ENCODE assay signal across 8 cellular contexts in the genomic region with DNA sequence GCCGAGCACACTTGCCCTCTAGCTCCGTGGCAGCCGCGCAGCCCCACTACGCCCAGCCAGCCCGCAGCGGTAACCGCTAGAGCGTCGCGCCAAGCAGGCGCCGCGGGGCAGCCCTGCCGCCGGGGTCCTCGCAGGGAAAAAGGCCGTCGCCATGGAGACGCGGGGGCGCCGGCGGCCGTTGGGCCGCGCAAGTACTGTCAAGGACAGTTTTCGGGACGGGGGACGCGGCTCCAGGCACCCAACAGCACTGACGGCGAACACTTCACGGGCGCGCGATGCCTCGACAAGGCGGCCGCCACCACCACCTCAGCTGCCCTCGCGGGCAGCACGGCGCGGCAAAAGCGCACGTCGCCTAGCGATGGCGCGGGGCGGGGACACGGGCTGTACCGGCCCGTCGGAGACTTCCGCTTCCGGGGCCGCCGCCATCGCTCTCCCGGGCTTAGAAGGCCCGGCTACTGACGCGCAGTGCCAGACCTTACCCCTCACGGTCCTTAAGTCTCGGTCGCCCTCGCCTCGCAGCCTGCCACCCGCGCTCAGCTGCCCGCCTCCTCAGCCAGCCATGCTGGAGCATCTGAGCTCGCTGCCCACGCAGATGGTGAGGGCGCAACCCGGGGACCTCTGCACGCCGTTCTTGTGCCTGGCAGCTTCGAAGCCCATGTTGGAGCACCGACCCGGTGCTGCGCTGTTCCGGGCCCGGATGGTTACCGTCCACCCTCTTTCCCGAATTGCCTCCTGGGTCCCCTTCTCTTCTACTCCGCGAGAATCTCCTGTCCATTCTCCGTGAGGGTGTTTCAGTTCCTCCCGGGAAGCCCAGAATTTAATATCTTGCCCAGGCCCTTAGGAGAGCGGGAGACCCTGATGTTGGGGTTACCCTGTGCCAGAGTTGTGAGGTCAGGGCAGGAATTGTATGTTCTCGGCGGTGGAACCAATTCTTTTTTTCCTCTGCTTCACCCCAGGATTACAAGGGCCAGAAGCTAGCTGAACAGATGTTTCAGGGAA. TPM values are rescaled to one million over a fixed set of nuclear protein-coding genes. Genes with fewer than 3 reads are reported as not detected.
DNase-seq lines count a peak whose midpoint lies in the region; ATAC-seq and TF ChIP-seq lines count a peak whose summit lies in the region.

Gene GLT8D1 (minus strand): TSS at position 104 of the 999 bp plus-strand sequence. CDS start 5,331 bp downstream, outside the sequence.
Gene SPCS1 (plus strand): TSS at position 419 of the 999 bp plus-strand sequence. CDS start 141 bp downstream, at position 560.

- intact Hi-C loops in activated CD8-positive, alpha-beta T cell treated with anti-CD3 and anti-CD28 coated beads for 36 hours (cut with micrococcal nuclease), result loop anchor here (2.0 kb wide), 1 partner anchor 15 kb away; no protein-coding TSS in a partner anchor

- H3K9ac ChIP-seq in BLaER1 treated with 17β-estradiol and CSF1 and Interleukin-3, amounts not matched to agents 10 nM and 100 nM, result peak within 1 kb of the TSS; percentile 87 to 94 (median 92)

- peak within 1 kb of the TSS; percentile 97 for H3K4me3 Mint-ChIP-seq in activated CD8-positive, alpha-beta T cell treated with anti-CD3 and anti-CD28 coated beads for 36 hours

- no peaks in the 10 kb centered on the region for H3K27me3 ChIP-seq in BLaER1 treated with 17β-estradiol and CSF1 and Interleukin-3, amounts not matched to agents 10 nM and 100 nM
- H3K27me3 ChIP-seq in ectodermal cell (ENCODE audit: control insufficient read depth, insufficient read depth, low read length, poor library complexity, severe bottlenecking), result no peaks in the 10 kb centered on the region

- peak within 1 kb of the TSS; percentile 75 to 94 (median 83) for H3K4me3 ChIP-seq in BLaER1 treated with 17β-estradiol and CSF1 and Interleukin-3, amounts not matched to agents 10 nM and 100 nM
- H3K4me3 ChIP-seq in ectodermal cell (ENCODE audit: insufficient read depth, low read depth, low read length), result peak within 1 kb of the TSS; percentile 90

- peak; percentile 60 for DNase-seq in NCI-H774 (lab: John Stamatoyannopoulos, UW)
- peak; percentile 88 for DNase-seq in activated CD8-positive, alpha-beta T cell treated with anti-CD3 and anti-CD28 coated beads for 36 hours
- peak; percentile 88 to 91 for DNase-seq in lung microvascular endothelial cell (ENCODE audit: low read depth in 2 of 2)
- DNase-seq in stimulated activated CD4-positive, alpha-beta T cell treated with anti-CD3 and anti-CD28 coated beads, TNF-alpha, amount 100 ng/mL, for 48 hours (ENCODE audit: low read depth in 3 of 3), result peak; percentile 68 to 84 (median 70)

- WGBS in ectodermal cell, 2 experiments, result 0% methylated on average over 94 of the region's 94 CpGs

- H4K20me1 ChIP-seq in BLaER1 treated with 17β-estradiol and CSF1 and Interleukin-3, amounts not matched to agents 10 nM and 100 nM, result peaks cover 0 to 7% (median 0%) of the 10 kb centered on the region in 11 experiments; a peak in 3 of 22 replicates

- POLR2A ChIA-PET in activated CD8-positive, alpha-beta T cell treated with anti-CD3 and anti-CD28 coated beads for 36 hours (lab: Charles Lee), result interaction anchor here (0.9 to 6.0 kb wide), 8 partner anchors 9 to 69 kb away, joined by 3 to 101 read pairs (median 4); partner anchors contain the start of genes GNL3 and PBRM1

- peak within 1 kb of the TSS; percentile 93 to 100 (median 97) for H3K4me2 ChIP-seq in BLaER1 treated with 17β-estradiol and CSF1 and Interleukin-3, amounts not matched to agents 10 nM and 100 nM

- H3K27ac ChIP-seq in BLaER1 treated with 17β-estradiol and CSF1 and Interleukin-3, amounts not matched to agents 10 nM and 100 nM, result peak within 1 kb of the TSS; percentile 72 to 92 (median 88)
- peak within 1 kb of the TSS; percentile 59 for H3K27ac ChIP-seq in ectodermal cell (ENCODE audit: insufficient read depth, low read depth, low read length, poor library complexity, severe bottlenecking)

- peaks cover 29% of the 10 kb centered on the region for H3K4me1 Mint-ChIP-seq in activated CD8-positive, alpha-beta T cell treated with anti-CD3 and anti-CD28 coated beads for 36 hours (ENCODE audit: low read depth)

- peak within 1 kb of the TSS; percentile 91 for H3K27ac Mint-ChIP-seq in activated CD8-positive, alpha-beta T cell treated with anti-CD3 and anti-CD28 coated beads for 36 hours

- H3K4me1 ChIP-seq in BLaER1 treated with 17β-estradiol and CSF1 and Interleukin-3, amounts not matched to agents 10 nM and 100 nM, result peaks cover 46 to 71% (median 56%) of the 10 kb centered on the region in 10 experiments
- H3K4me1 ChIP-seq in ectodermal cell (ENCODE audit: control insufficient read depth, insufficient read depth, low read length), result peaks cover 13% of the 10 kb centered on the region

- H3K9me3 ChIP-seq in BLaER1 treated with 17β-estradiol and CSF1 and Interleukin-3, amounts not matched to agents 10 nM and 100 nM (replicated peaks in 1 of 11), result no peaks in the 10 kb centered on the region
- no peaks in the 10 kb centered on the region for H3K9me3 ChIP-seq in ectodermal cell (ENCODE audit: control insufficient read depth, low read length)

- no peaks in the 10 kb centered on the region for H3K27me3 Mint-ChIP-seq in activated CD8-positive, alpha-beta T cell treated with anti-CD3 and anti-CD28 coated beads for 36 hours

- ATAC-seq in GM19324 (IDR thresholded peaks at IDR 0.05; ENCODE audit: low FRiP score, unreplicated experiment) (peak; percentile 80), HG03460 (IDR thresholded peaks at IDR 0.05; ENCODE audit: unreplicated experiment) (peak; percentile 82)
- peak; percentile 93 for ATAC-seq in activated CD8-positive, alpha-beta T cell treated with anti-CD3 and anti-CD28 coated beads for 36 hours

- peaks cover 24% of the 10 kb centered on the region for H3K36me3 Mint-ChIP-seq in activated CD8-positive, alpha-beta T cell treated with anti-CD3 and anti-CD28 coated beads for 36 hours (ENCODE audit: low read depth)

- CTCF ChIA-PET in activated CD8-positive, alpha-beta T cell treated with anti-CD3 and anti-CD28 coated beads for 36 hours (lab: Charles Lee), result interaction anchor here (0.9 to 1.5 kb wide), 3 partner anchors 13 to 36 kb away, joined by 3 to 5 read pairs (median 3); no protein-coding TSS in a partner anchor

- H3K36me3 ChIP-seq in BLaER1 treated with 17β-estradiol and CSF1 and Interleukin-3, amounts not matched to agents 10 nM and 100 nM, result peaks cover 19 to 42% (median 29%) of the 10 kb centered on the region in 11 experiments
- peaks cover 3% of the 10 kb centered on the region for H3K36me3 ChIP-seq in ectodermal cell (ENCODE audit: control insufficient read depth, insufficient read depth, low read length)

- no peak for TF ChIP-seq CTCF in activated CD8-positive, alpha-beta T cell treated with anti-CD3 and anti-CD28 coated beads for 36 hours (IDR thresholded peaks at IDR 0.05)

- no peaks in the 10 kb centered on the region for H3K9me3 Mint-ChIP-seq in activated CD8-positive, alpha-beta T cell treated with anti-CD3 and anti-CD28 coated beads for 36 hours

RNA-seq across cellular contexts. Expression of gene GLT8D1, which starts in this region (rescaled TPM):
- 10 to 100 TPM; 34.0 to 35.0 TPM for total RNA-seq in activated CD8-positive, alpha-beta T cell treated with anti-CD3 and anti-CD28 coated beads for 36 hours
- 77.0 TPM for polyA plus RNA-seq in ectodermal cell (2013, experiment 1 of 4)
- 75.9 TPM for polyA plus RNA-seq in ectodermal cell (2013, experiment 2 of 4)
- 75.2 TPM for polyA plus RNA-seq in ectodermal cell (2013, experiment 3 of 4)
- polyA plus RNA-seq in ectodermal cell (2013, experiment 4 of 4), result 83.2 TPM
- 41.0 and 47.2 TPM in 2 replicates for total RNA-seq in lung microvascular endothelial cell

RNA-seq across cellular contexts. Expression of gene SPCS1, which starts in this region (rescaled TPM):
- total RNA-seq in activated CD8-positive, alpha-beta T cell treated with anti-CD3 and anti-CD28 coated beads for 36 hours, result 100 to 1,000 TPM; 116 to 120 TPM
- polyA plus RNA-seq in ectodermal cell (2013, experiment 1 of 4), result 143 TPM
- polyA plus RNA-seq in ectodermal cell (2013, experiment 2 of 4), result 154 TPM
- polyA plus RNA-seq in ectodermal cell (2013, experiment 3 of 4), result 136 TPM
- 140 TPM for polyA plus RNA-seq in ectodermal cell (2013, experiment 4 of 4)
- total RNA-seq in lung microvascular endothelial cell, result 30.2 and 38.4 TPM in 2 replicates

Comparison
In these comparisons a context has a peak if more than half of its experiments do, and no peak if none do; other contexts are left out.
1. Peak in every context shown above with its lines: DNase-seq, ATAC-seq, H3K4me3 ChIP-seq and H3K27ac ChIP-seq.